ENCODE assay signal across 9 cellular contexts in genomic region chr10:23343591-23344225, GRCh38. TPM values are rescaled to one million over a fixed set of nuclear protein-coding genes. Genes with fewer than 3 reads are reported as not detected.
DNase-seq lines count a peak whose midpoint lies in the region; ATAC-seq and TF ChIP-seq lines count a peak whose summit lies in the region.
"Had no signal": no experiment of that assay in that cellular context is flagged by ENCODE, and none has a peak within 500 bp of the region (broad histone marks: within the 10 kb centered on the region; RNA-seq: fewer than 3 reads in every experiment).

No MANE protein-coding gene starts in this region.

- no peaks in the 10 kb centered on the region for H3K9me3 Mint-ChIP-seq in CD8-positive, alpha-beta T cell

- no peaks in the 10 kb centered on the region for H3K9me3 ChIP-seq in CD8-positive, alpha-beta T cell (ENCODE audit: low read length)
- H3K9me3 ChIP-seq in heart left ventricle (no peaks in the 10 kb centered on the region), psoas muscle (no peaks in the 10 kb centered on the region)

- peaks cover 7% of the 10 kb centered on the region for H3K4me1 ChIP-seq in CD8-positive, alpha-beta T cell (ENCODE audit: insufficient read depth, low read length)
- H3K4me1 ChIP-seq in heart left ventricle: peaks cover 0 to 40% (median 18%) of the 10 kb centered on the region in 12 donors
- H3K4me1 ChIP-seq in psoas muscle: peaks cover 16% of the 10 kb centered on the region

- 12 to 32% (median 21%) methylated on average over 29 to 48 of the region's 48 CpGs for WGBS in heart left ventricle, 4 donors
- WGBS in psoas muscle, 3 donors: 13 to 18% (median 16%) methylated on average over 42 to 48 of the region's 48 CpGs

- no peak overlapping the region for H3K27ac Mint-ChIP-seq in CD8-positive, alpha-beta T cell

- intact Hi-C loops in CD8-positive, alpha-beta T cell (cut with DNase I, micrococcal nuclease): loop anchor here in 1 of 2 experiments (2.0 to 5.0 kb wide), 2 partner anchors 19 to 94 kb away; partner anchors contain the start of gene OTUD1
- intact Hi-C loops in heart left ventricle (cut with DNase I) (loop anchor here in 7 of 10 donors (2.0 to 10.0 kb wide), 5 partner anchors 55 to 99 kb away; partner anchors contain the start of gene OTUD1 (in 4 of the 7)), psoas muscle (cut with DNase I) (no loop called here)

- CTCF ChIA-PET in CD8-positive, alpha-beta T cell (lab: Charles Lee): interaction anchor here (0.9 kb wide), 1 partner anchor 12 kb away, joined by 3 read pairs; no protein-coding TSS in a partner anchor

- no peak for TF ChIP-seq POLR2A in heart left ventricle (IDR thresholded peaks at IDR 0.05)

- no peaks in the 10 kb centered on the region for H3K27me3 ChIP-seq in CD8-positive, alpha-beta T cell (ENCODE audit: insufficient read depth, low read length)
- peaks cover 0 to 24% (median 0%) of the 10 kb centered on the region in 9 donors for H3K27me3 ChIP-seq in heart left ventricle
- H3K27me3 ChIP-seq in psoas muscle (ENCODE audit: insufficient read depth in 3 of 3, low read length in 2 of 3): no peaks in the 10 kb centered on the region

- H3K4me3 Mint-ChIP-seq in CD8-positive, alpha-beta T cell: peak overlapping the region; percentile 86

- H3K4me1 Mint-ChIP-seq in CD8-positive, alpha-beta T cell (ENCODE audit: low read depth): peaks cover 34% of the 10 kb centered on the region

- no peak overlapping the region for H3K27ac ChIP-seq in CD8-positive, alpha-beta T cell (ENCODE audit: low read depth, low read length)
- peak overlapping the region in 9 of 12 donors; percentile 34 to 81 (median 47) for H3K27ac ChIP-seq in heart left ventricle
- no peak overlapping the region for H3K27ac ChIP-seq in psoas muscle

- H3K4me3 ChIP-seq in CD8-positive, alpha-beta T cell (ENCODE audit: low read depth, low read length): peak overlapping the region; percentile 67
- H3K4me3 ChIP-seq in heart left ventricle (peak overlapping the region; percentile 9 to 72 (median 58)), psoas muscle (peak overlapping the region; percentile 68)

- peak in 4 of 7 experiments; percentile 18 to 58 (median 28) for DNase-seq in CD8-positive, alpha-beta T cell
- peak; percentile 57 to 60 for DNase-seq in NCI-H1930 (lab: John Stamatoyannopoulos, UW)
- peak; percentile 53 for DNase-seq in activated naive CD4-positive, alpha-beta T cell treated with Interleukin-2 at 50 U/mL for 16 hours
- peak; percentile 57 to 83 (median 68) for DNase-seq in heart left ventricle
- DNase-seq in psoas muscle: peak; percentile 41 to 71

- peaks cover 10% of the 10 kb centered on the region for H3K27me3 Mint-ChIP-seq in CD8-positive, alpha-beta T cell (ENCODE audit: low read depth)

- peak; percentile 40 for ATAC-seq in CD8-positive, alpha-beta T cell
- peak in 3 of 4 donors; percentile 17 to 38 (median 35) for ATAC-seq in heart left ventricle
- peak in 2 of 4 donors; percentile 26 to 51 for ATAC-seq in psoas muscle
- ATAC-seq in GM18519 (IDR thresholded peaks at IDR 0.05; ENCODE audit: low FRiP score, unreplicated experiment): no peak
- ATAC-seq in HG03135 (IDR thresholded peaks at IDR 0.05; ENCODE audit: unreplicated experiment): no peak
- no peak for ATAC-seq in GM19324 (IDR thresholded peaks at IDR 0.05; ENCODE audit: low FRiP score, unreplicated experiment)

- POLR2A ChIA-PET in CD8-positive, alpha-beta T cell (lab: Charles Lee): no interaction called here

- no peaks in the 10 kb centered on the region for H3K36me3 ChIP-seq in CD8-positive, alpha-beta T cell (ENCODE audit: insufficient read depth, low read length)
- no peaks in the 10 kb centered on the region for H3K36me3 ChIP-seq in heart left ventricle
- no peaks in the 10 kb centered on the region for H3K36me3 ChIP-seq in psoas muscle (ENCODE audit: insufficient read depth in 1 of 2, low read depth in 1 of 2)

- H3K36me3 Mint-ChIP-seq in CD8-positive, alpha-beta T cell: no peaks in the 10 kb centered on the region

- TF ChIP-seq CTCF in CD8-positive, alpha-beta T cell (IDR thresholded peaks at IDR 0.05): no peak
- TF ChIP-seq CTCF in heart left ventricle (IDR thresholded peaks at IDR 0.05) (no peak), psoas muscle (IDR thresholded peaks at IDR 0.05) (no peak)

RNA-seq across cellular contexts. Expression of gene C10orf67, which starts 0.9 kb away (rescaled TPM):
- total RNA-seq in CD8-positive, alpha-beta T cell: not detected
- under 1 TPM; 0.12 to 0.75 (median 0.43) TPM for total RNA-seq in heart left ventricle
- under 1 TPM; 0.27 to 1.00 TPM for polyA plus RNA-seq in heart left ventricle
- total RNA-seq in psoas muscle: under 1 TPM in 2 of 4 donors, not detected in 2; 0.30 to 0.67 TPM
- under 1 TPM; 0.01 to 0.06 (median 0.03) TPM for polyA plus RNA-seq in psoas muscle
- total RNA-seq: lung microvascular endothelial cell had no signal

Comparison
In these comparisons a context has a peak if more than half of its experiments do, and no peak if none do; other contexts are left out.
1. ATAC-seq: peak in CD8-positive, alpha-beta T cell (single experiment) and heart left ventricle (3 of 4); none in GM18519 (single experiment), HG03135 (single experiment) and GM19324 (single experiment).
2. H3K27ac ChIP-seq: peak in heart left ventricle (9 of 12); none in CD8-positive, alpha-beta T cell (single experiment) and psoas muscle (single experiment).
3. intact Hi-C loops: an anchor here in heart left ventricle (2.0 to 10.0 kb wide); none called in psoas muscle.
4. Peak in every context shown above with its lines, with median percentiles within 50 percentile points of each other: DNase-seq and H3K4me3 ChIP-seq.